In the genomic region with DNA sequence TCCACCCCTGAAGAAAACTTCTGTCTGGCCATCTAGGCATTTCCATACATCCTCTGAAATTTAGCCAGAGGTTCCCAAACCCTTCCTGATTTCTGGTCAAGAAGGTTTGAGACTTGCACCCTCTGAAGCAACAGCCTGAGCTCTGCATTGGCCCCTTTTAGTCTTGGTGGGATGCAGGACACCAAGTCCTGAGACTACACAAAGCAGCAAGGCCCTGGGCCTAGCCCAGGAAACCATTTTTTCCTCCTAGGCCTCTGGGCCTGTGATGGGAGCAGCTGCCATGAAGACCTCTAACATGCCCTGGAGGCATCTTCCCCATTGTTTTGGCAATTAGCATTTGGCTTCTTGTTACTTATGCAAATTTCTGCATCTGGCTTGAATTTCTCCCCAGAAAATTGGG, we compare ENCODE assay signal across 7 cellular contexts.
"Had no signal": no experiment of that assay in that cellular context is flagged by ENCODE, and none has a peak within 500 bp of the region (broad histone marks: within the 10 kb centered on the region; RNA-seq: fewer than 3 reads in every experiment).

No MANE protein-coding gene starts in this region.

- H3K36me3 ChIP-seq: HAP-1 had no signal

- H3K4me3 ChIP-seq: GM23338, HAP-1 had no signal

- H2AFZ ChIP-seq: GM23338 had no signal

- FAIRE-seq: HepG2 had no signal

- DNase-seq: H7, KG1 had no signal

- ATAC-seq: GM23338, HCT116, HepG2 had no signal

- H3K27ac ChIP-seq: HL-60 had no signal

- H3K4me2 ChIP-seq: GM23338 had no signal

- H3K4me1 ChIP-seq: HAP-1 had no signal
